24 cellular contexts compared by ENCODE assay signal in the genomic region with DNA sequence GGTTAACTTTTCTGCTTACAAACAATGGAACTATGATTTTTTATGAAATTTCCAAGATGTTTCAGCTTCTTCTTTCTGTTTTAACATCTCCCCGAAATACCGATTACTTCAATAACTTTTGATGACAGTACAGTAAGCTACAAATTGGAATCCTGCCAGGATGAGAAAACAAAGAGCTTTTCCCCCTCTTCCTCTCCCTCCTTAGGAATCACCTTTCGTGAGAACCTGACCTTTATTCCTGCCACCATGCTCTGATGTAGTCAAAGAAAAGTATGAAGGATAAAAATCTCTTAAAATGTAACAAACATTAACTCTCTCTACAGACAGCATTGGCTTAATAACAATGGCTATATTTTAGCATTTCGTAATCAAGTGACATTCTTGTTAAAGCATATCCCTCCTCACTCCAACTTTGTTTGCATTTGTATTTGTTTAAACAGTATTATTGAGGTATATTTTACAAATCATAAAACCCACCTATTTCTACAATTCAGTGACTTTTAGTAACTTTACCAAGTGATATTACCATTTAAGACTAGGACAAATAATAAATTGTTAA.
A peak's percentile ranks its signal among the peaks of the same experiment; 100 is the strongest.
DNase-seq lines count a peak whose midpoint lies in the region; ATAC-seq, FAIRE-seq and TF ChIP-seq lines count a peak whose summit lies in the region.
"Had no signal": no experiment of that assay in that cellular context is flagged by ENCODE, and none has a peak within 500 bp of the region (broad histone marks: within the 10 kb centered on the region; RNA-seq: fewer than 3 reads in every experiment).

No MANE protein-coding gene starts in this region.

- no peaks in the 10 kb centered on the region for H3K36me3 ChIP-seq in H1 (ENCODE audit: control insufficient read depth in 2 of 4, insufficient read depth in 4 of 4, low read length in 3 of 4)
- H3K36me3 ChIP-seq: SJSA1, tibial artery had no signal

- CTCF ChIA-PET in H1 (lab: Charles Lee; ENCODE audit: partially characterized antibody): interaction anchor here (0.6 to 2.2 kb wide), 5 partner anchors 10 to 1014 kb away, joined by 3 to 5 read pairs (median 4); no protein-coding TSS in a partner anchor

- no peak overlapping the region for H2BK5ac ChIP-seq in H1 (ENCODE audit: low read depth, low read length)

- H3K4me1 ChIP-seq in H1 (replicated peaks in 1 of 4; ENCODE audit: control insufficient read depth in 3 of 4, insufficient read depth in 4 of 4, low read length in 3 of 4): no peaks in the 10 kb centered on the region; a peak in 1 of 7 replicates
- H3K4me1 ChIP-seq: SJSA1, tibial artery had no signal

- no peaks in the 10 kb centered on the region for H4K20me1 ChIP-seq in H1 (replicated peaks in 1 of 2; ENCODE audit: control insufficient read depth in 1 of 2, insufficient read depth in 2 of 2, low read length in 2 of 2)

- TF ChIP-seq POLR2A in H1 (IDR thresholded peaks at IDR 0.05; ENCODE audit: control extremely low read depth in 1 of 2, low read depth in 2 of 2, low read length in 2 of 2): no peak

- FAIRE-seq in G401.6 (lab: Jason Lieb, UNC) (peak; percentile 6), H1 (lab: Jason Lieb, UNC) (peak; percentile 7)
- FAIRE-seq: H54 had no signal

- no peak overlapping the region for H3K9ac ChIP-seq in H1 (replicated peaks in 1 of 4; ENCODE audit: extremely low read depth in 1 of 4, low read depth in 3 of 4, low read length in 3 of 4)

- no peak overlapping the region for H3K18ac ChIP-seq in H1 (ENCODE audit: extremely low read depth, low read length)

- H3K4me2 ChIP-seq in H1 (ENCODE audit: insufficient read depth in 1 of 2, low read depth in 2 of 2, low read length in 2 of 2): no peak overlapping the region
- H3K4me2 ChIP-seq: PC-9, smooth muscle cell had no signal

- no peaks in the 10 kb centered on the region for H3K27me3 ChIP-seq in H1 (replicated peaks in 1 of 4; ENCODE audit: control insufficient read depth in 3 of 4, extremely low read depth in 1 of 4, insufficient read depth in 3 of 4, low read length in 3 of 4)
- H3K27me3 ChIP-seq: SJSA1, tibial artery had no signal

- H2BK12ac ChIP-seq in H1 (ENCODE audit: low read depth, low read length): no peak overlapping the region

- no peak overlapping the region for H3K14ac ChIP-seq in H1 (ENCODE audit: insufficient read length)

- ATAC-seq in T-helper 17 cell: no peak
- ATAC-seq: left lobe of liver; stimulated activated naive CD8-positive, alpha-beta T cell treated with anti-CD3 and anti-CD28 coated beads, Interleukin-15, Interleukin-2, amounts not matched to agents 100 U/mL and 50 U/mL, for 24 hours had no signal

- H4K5ac ChIP-seq in H1 (ENCODE audit: insufficient read length, low read depth, low read length): no peak overlapping the region

- TF ChIP-seq CTCF in H1 (IDR thresholded peaks at IDR 0.05; ENCODE audit: control extremely low read depth in 1 of 3, insufficient read depth in 1 of 3, low read depth in 1 of 3, low read length in 3 of 3) (no peak), GM10266 (IDR thresholded peaks at IDR 0.05; ENCODE audit: control insufficient read depth, insufficient read depth, low read depth, missing control alignments) (no peak)

- H3K56ac ChIP-seq in H1 (replicated peaks; ENCODE audit: insufficient read length, low read depth, low read length): no peak overlapping the region

- H3K27ac ChIP-seq in H1 (ENCODE audit: low read depth, low read length): no peak overlapping the region
- H3K27ac ChIP-seq: PC-9, SJSA1, tibial artery had no signal

- H3K4me1 Mint-ChIP-seq in T-helper 17 cell: peaks cover 7% of the 10 kb centered on the region
- H3K4me1 Mint-ChIP-seq: activated CD4-positive, alpha-beta T cell treated with anti-CD3 and anti-CD28 coated beads, Interleukin-2, amount 10 ng/mL, durations not matched to agents 24 days and 14 days; CD4-positive, alpha-beta memory T cell had no signal

- no peak for TF ChIP-seq EP300 in H1 (IDR thresholded peaks at IDR 0.05; ENCODE audit: borderline replicate concordance in 1 of 2, low read depth in 2 of 2, low read length in 2 of 2)

- peak; percentile 50 for DNase-seq in NCI-H510A treated with DMSO at 0.1 percent for 48 hours (lab: John Stamatoyannopoulos, UW)
- no peak for DNase-seq in H1 (ENCODE audit: low read depth in 1 of 2, low spot score in 2 of 2)
- peak; percentile 3 to 85 for DNase-seq in lung microvascular endothelial cell (ENCODE audit: low read depth in 2 of 2)
- no peak for DNase-seq in T-helper 17 cell
- no peak for DNase-seq in GM10266 (ENCODE audit: extremely low spot score)
- DNase-seq in NCI-H345 (lab: John Stamatoyannopoulos, UW): no peak
- no peak for DNase-seq in activated naive CD4-positive, alpha-beta T cell (lab: John Stamatoyannopoulos, UW)
- DNase-seq: activated CD4-positive, alpha-beta T cell treated with anti-CD3 and anti-CD28 coated beads, Interleukin-2, amount 10 ng/mL, durations not matched to agents 24 days and 14 days; activated CD8-positive, alpha-beta memory T cell treated with anti-CD3 and anti-CD28 coated beads, Interleukin-2, amount 50 U/mL, for 4 hours; CD4-positive, alpha-beta memory T cell; Kasumi-1; NCI-H1105 treated with DMSO at 0.1 percent for 48 hours; NCI-H2107; NCI-H526; PC-9; stimulated activated CD4-positive, alpha-beta T cell treated with anti-CD3 and anti-CD28 coated beads, Interleukin-2, amount 100 ng/mL, for 48 hours; stimulated activated naive CD8-positive, alpha-beta T cell treated with anti-CD3 and anti-CD28 coated beads, Interleukin-15, Interleukin-2, amounts not matched to agents 100 U/mL and 50 U/mL, for 24 hours; tibial artery had no signal

- H2AFZ ChIP-seq in H1 (ENCODE audit: low read length): no peak overlapping the region
- H2AFZ ChIP-seq: PC-9 had no signal

- H4K91ac ChIP-seq in H1 (replicated peaks; ENCODE audit: insufficient read length, low read length): no peak overlapping the region

- 83% methylated on average over 4 of the region's 4 CpGs; no CpG with 5 or more reads in 1 of the 2 experiments for WGBS in H1 (ENCODE audit: extremely low coverage in 1 of 2, insufficient coverage in 1 of 2, insufficient read length in 1 of 2, insufficient replicate concordance in 2 of 2, low coverage in 1 of 2, low lambda C conversion rate in 2 of 2, missing lambda C conversion rate in 1 of 2), 2 experiments

- no peak overlapping the region for H3K27ac Mint-ChIP-seq in T-helper 17 cell
- H3K27ac Mint-ChIP-seq: activated CD4-positive, alpha-beta T cell treated with anti-CD3 and anti-CD28 coated beads, Interleukin-2, amount 10 ng/mL, durations not matched to agents 24 days and 14 days; CD4-positive, alpha-beta memory T cell; T-helper 1 cell treated with Interleukin-12 subunit alpha and Interleukin-12 subunit beta and Interleukin-4 antibody, amounts not matched to agents 30 μg/mL and 1 μg/mL, for 36 hours had no signal

- POLR2A ChIA-PET in H1 (lab: Charles Lee; ENCODE audit: partially characterized antibody): no interaction called here

- no peak overlapping the region for H2BK20ac ChIP-seq in H1 (ENCODE audit: low read length)

- no peak overlapping the region for H2BK15ac ChIP-seq in H1 (ENCODE audit: low read length)

- no peaks in the 10 kb centered on the region for H3K79me1 ChIP-seq in H1 (ENCODE audit: low read depth, low read length)

- H3K36me3 Mint-ChIP-seq in T-helper 17 cell (ENCODE audit: low read depth): no peaks in the 10 kb centered on the region
- H3K36me3 Mint-ChIP-seq: CD4-positive, alpha-beta memory T cell had no signal

- H3K9me3 ChIP-seq in H1 (ENCODE audit: insufficient read depth in 2 of 2, low read depth in 1 of 2, low read length in 1 of 2) (no peaks in the 10 kb centered on the region), T-helper 17 cell (ENCODE audit: control insufficient read depth, low read length, poor library complexity, severe bottlenecking) (no peaks in the 10 kb centered on the region)
- H3K9me3 ChIP-seq: SJSA1, tibial artery had no signal

- no peak overlapping the region for H3K4me3 ChIP-seq in H1 (ENCODE audit: extremely low read depth in 1 of 4, insufficient read depth in 2 of 4, low read depth in 3 of 4, low read length in 4 of 4)
- H3K4me3 ChIP-seq: PC-9, SJSA1, smooth muscle cell, tibial artery had no signal

- no peak overlapping the region for H3K23ac ChIP-seq in H1 (ENCODE audit: insufficient read length)

- no peak overlapping the region for H2AK5ac ChIP-seq in H1 (ENCODE audit: low read depth, low read length)

- no peak overlapping the region for H2BK120ac ChIP-seq in H1 (replicated peaks; ENCODE audit: low read depth, low read length)

- no peak for TF ChIP-seq RAD21 in H1 (IDR thresholded peaks at IDR 0.05 in 1 of 2, conservative IDR thresholded peaks at IDR 0.05 in 1 of 2; ENCODE audit: low read depth in 2 of 2, low read length in 2 of 2)

- H3K4me3 Mint-ChIP-seq in T-helper 17 cell: no peak overlapping the region
- H3K4me3 Mint-ChIP-seq: activated CD4-positive, alpha-beta T cell treated with anti-CD3 and anti-CD28 coated beads, Interleukin-2, amount 10 ng/mL, durations not matched to agents 24 days and 14 days; CD4-positive, alpha-beta memory T cell; T-helper 1 cell treated with Interleukin-12 subunit alpha and Interleukin-12 subunit beta and Interleukin-4 antibody, amounts not matched to agents 30 μg/mL and 1 μg/mL, for 36 hours had no signal

- H3K79me2 ChIP-seq in H1 (ENCODE audit: control insufficient read depth in 1 of 2, insufficient read depth in 2 of 2, low read length in 2 of 2): no peaks in the 10 kb centered on the region

- no peak overlapping the region for H3K4ac ChIP-seq in H1 (replicated peaks; ENCODE audit: insufficient read length, low read depth, low read length)

- no peak overlapping the region for H4K8ac ChIP-seq in H1 (ENCODE audit: extremely low read depth, insufficient read depth, low read length)

- H3K23me2 ChIP-seq in H1 (ENCODE audit: low read depth, low read length): 0 out of 2 replicates have a peak, but pooled peaks cover 1% of the 10 kb centered on the region

- peaks cover 7% of the 10 kb centered on the region for H3K27me3 Mint-ChIP-seq in T-helper 17 cell

TF ChIP-seq in H1, 55 proteins besides CTCF, POLR2A, EP300 and RAD21 (continues in another document):
- no peak for TF ChIP-seq CEBPB (IDR thresholded peaks at IDR 0.05; ENCODE audit: low read depth, low read length)
- no peak for TF ChIP-seq SRF (IDR thresholded peaks at IDR 0.05; ENCODE audit: low read depth, low read length)
- no peak for TF ChIP-seq TCF12 (IDR thresholded peaks at IDR 0.05; ENCODE audit: low read depth, low read length)
- no peak for TF ChIP-seq ZNF274 (IDR thresholded peaks at IDR 0.05; ENCODE audit: borderline replicate concordance, extremely low read depth, low read length)
- TF ChIP-seq BCL11A (IDR thresholded peaks at IDR 0.05; ENCODE audit: low read depth in 2 of 2, low read length in 2 of 2): no peak
- TF ChIP-seq, protein P1, sequence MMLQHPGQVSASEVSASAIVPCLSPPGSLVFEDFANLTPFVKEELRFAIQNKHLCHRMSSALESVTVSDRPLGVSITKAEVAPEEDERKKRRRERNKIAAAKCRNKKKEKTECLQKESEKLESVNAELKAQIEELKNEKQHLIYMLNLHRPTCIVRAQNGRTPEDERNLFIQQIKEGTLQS (IDR thresholded peaks at IDR 0.05; ENCODE audit: insufficient read depth, low read depth, low read length): no peak

Comparison
In these comparisons a context has a peak if more than half of its experiments do, and no peak if none do; other contexts are left out.
1. DNase-seq: peak in NCI-H510A treated with DMSO at 0.1 percent for 48 hours (single experiment) and lung microvascular endothelial cell (2 of 2); none in H1 (0 of 2), T-helper 17 cell (0 of 3), GM10266 (single experiment), NCI-H345 (single experiment) and activated naive CD4-positive, alpha-beta T cell (0 of 4).